33 cellular contexts compared by ENCODE assay signal in genomic region chr3:168997488-168997887, GRCh38.
"Had no signal": no experiment of that assay in that cellular context is flagged by ENCODE, and none has a peak within 500 bp of the region (broad histone marks: within the 10 kb centered on the region; RNA-seq: fewer than 3 reads in every experiment).

No MANE protein-coding gene starts in this region.

- H3K4me1 ChIP-seq: SJCRH30 had no signal

- H3K27me3 Mint-ChIP-seq: T-cell had no signal

- FAIRE-seq: RCC 7860 had no signal

- H3K4me3 ChIP-seq: MG63, PC-9, SJCRH30, SK-N-MC had no signal

- H3K4me2 ChIP-seq: PC-9 had no signal

- H3K36me3 Mint-ChIP-seq: T-cell had no signal

- H3K36me3 ChIP-seq: MG63, SJCRH30 had no signal

- H3K27me3 ChIP-seq: MG63, SJCRH30 had no signal

- H3K27ac Mint-ChIP-seq: T-cell had no signal

- H3K27ac ChIP-seq: PC-9, RWPE1, SJCRH30, SK-N-MC had no signal

- ATAC-seq: Panc1, Right ventricle myocardium inferior, SK-N-SH treated with all-trans-retinoic acid at 6 μM for 48 hours, T-cell had no signal

- H3K4me3 Mint-ChIP-seq: T-cell had no signal

- H3K9me3 ChIP-seq: MG63, SJCRH30 had no signal

- H3K4me1 Mint-ChIP-seq: T-cell had no signal

- DNase-seq: Kasumi-1, MG63, NCI-H1048, NCI-H1092 treated with DMSO at 0.1 percent for 48 hours, NCI-H1105 treated with DMSO at 0.1 percent for 48 hours, NCI-H1417, NCI-H1436, NCI-H146, NCI-H1694, NCI-H187, NCI-H1930, NCI-H2029 treated with DMSO at 0.1 percent for 48 hours, NCI-H2081 treated with DMSO at 0.1 percent for 48 hours, NCI-H2107, NCI-H2171, NCI-H226, NCI-H446 treated with DMSO at 0.1 percent for 48 hours, NCI-H510A, NCI-H524, NCI-H526, NCI-H69, NCI-H748 treated with DMSO at 0.1 percent for 48 hours, PC-9, SHP77, SIG-M5, SJCRH30, T-cell had no signal
